ENCODE assay signal across 19 cellular contexts in genomic region chr10:90461437-90462155, GRCh38.
"Had no signal": no experiment of that assay in that cellular context is flagged by ENCODE, and none has a peak within 500 bp of the region (broad histone marks: within the 10 kb centered on the region; RNA-seq: fewer than 3 reads in every experiment).

No MANE protein-coding gene starts in this region.

- H3K4me1 ChIP-seq: gastrocnemius medialis, heart left ventricle, prostate gland had no signal

- H3K27me3 ChIP-seq: gastrocnemius medialis, heart left ventricle had no signal

- FAIRE-seq: small intestine had no signal

- H3K9me3 ChIP-seq: gastrocnemius medialis, heart left ventricle, prostate gland had no signal

- ATAC-seq: activated naive CD4-positive, alpha-beta T cell treated with anti-CD3 and anti-CD28 coated beads, Interleukin-2, amount 50 U/mL, for 72 hours; activated T-cell treated with anti-CD3 and anti-CD28 coated beads, Interleukin-2, amount 50 U/mL, for 72 hours; gastrocnemius medialis; heart left ventricle; stimulated activated naive CD8-positive, alpha-beta T cell treated with anti-CD3 and anti-CD28 coated beads, Interleukin-15, Interleukin-2, amounts not matched to agents 100 U/mL and 50 U/mL, for 24 hours had no signal

- DNase-seq: activated CD4-positive, alpha-beta T cell treated with anti-CD3 and anti-CD28 coated beads, Interleukin-2, amount 10 ng/mL, durations not matched to agents 24 days and 14 days; activated CD4-positive, CD25-positive, alpha-beta regulatory T cell; activated CD8-positive, alpha-beta memory T cell treated with anti-CD3 and anti-CD28 coated beads, Interleukin-2, amount 50 U/mL, for 48 hours; activated gamma-delta T cell; activated T-cell treated with anti-CD3 and anti-CD28 coated beads, Interleukin-2, amount 50 U/mL, for 72 hours; amniotic stem cell; dorsolateral prefrontal cortex; gastrocnemius medialis; heart left ventricle; immature natural killer cell; nephron progenitor cell; occipital lobe; right cardiac atrium; small intestine; stimulated activated CD4-positive, alpha-beta T cell treated with anti-CD3 and anti-CD28 coated beads, Interleukin-4, amount 100 ng/mL, for 4 hours; stimulated activated CD8-positive, alpha-beta memory T cell treated with anti-CD3 and anti-CD28 coated beads, Interleukin-4, amount 100 ng/mL, for 48 hours; stimulated activated naive CD8-positive, alpha-beta T cell treated with anti-CD3 and anti-CD28 coated beads, Interleukin-15, Interleukin-2, amounts not matched to agents 100 U/mL and 50 U/mL, for 24 hours had no signal

- H3K27ac ChIP-seq: dorsolateral prefrontal cortex, gastrocnemius medialis, heart left ventricle, prostate gland had no signal

- H3K4me3 ChIP-seq: dorsolateral prefrontal cortex, gastrocnemius medialis, heart left ventricle, prostate gland had no signal

- H3K36me3 ChIP-seq: gastrocnemius medialis, heart left ventricle, prostate gland had no signal
